In the genomic region with DNA sequence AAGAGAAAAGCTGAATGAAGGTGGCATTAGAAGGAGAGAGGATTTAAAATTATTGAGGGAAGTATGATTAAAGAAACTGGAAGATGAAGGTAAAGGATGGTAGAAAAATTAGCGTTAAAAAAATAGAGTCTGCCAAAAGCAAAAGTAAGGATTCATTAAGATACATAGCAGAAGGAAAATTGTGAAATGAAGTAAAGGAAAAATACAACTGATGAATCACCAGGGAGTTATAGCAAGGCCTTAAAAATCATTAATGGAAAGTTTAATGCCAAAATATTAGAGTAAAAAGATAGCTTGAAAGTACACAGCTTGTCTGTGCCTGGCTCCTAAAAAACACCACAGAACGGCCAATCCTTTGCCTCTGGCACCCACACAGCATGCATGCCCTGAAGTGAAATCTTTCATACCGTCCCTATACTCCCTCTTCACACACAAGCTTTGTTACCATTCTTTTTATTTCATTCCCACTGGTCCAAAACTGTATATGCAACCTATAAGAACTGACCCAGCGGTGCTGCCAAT, we compare ENCODE assay signal across 18 cellular contexts.
"Had no signal": no experiment of that assay in that cellular context is flagged by ENCODE, and none has a peak within 500 bp of the region (broad histone marks: within the 10 kb centered on the region; RNA-seq: fewer than 3 reads in every experiment).

No MANE protein-coding gene starts in this region.

- H3K27ac ChIP-seq: body of pancreas, colonic mucosa, foreskin keratinocyte, lower lobe of right lung, thoracic aorta, upper lobe of right lung had no signal

- DNase-seq: activated CD4-positive, alpha-beta T cell treated with anti-CD3 and anti-CD28 coated beads for 36 hours; activated CD4-positive, alpha-beta T cell treated with anti-CD3 and anti-CD28 coated beads, Interleukin-2, amount 50 U/mL, for 48 hours; activated gamma-delta T cell treated with Interleukin-2 at 50 U/mL for 16 hours; body of pancreas; central memory CD4-positive, alpha-beta T cell; colonic mucosa; erythroblast; glutamatergic neuron; hypothalamus; lower lobe of right lung; midbrain; nucleus accumbens; posterior cingulate gyrus; stimulated activated naive B cell treated with anti-CD40 and anti-IgM and Interleukin-4, amounts not matched to agents 10 μg/mL and 1 μg/mL and 100 μg/mL, for 72 hours; T-cell; upper lobe of right lung had no signal

- H3K9me3 ChIP-seq: body of pancreas, colonic mucosa, lower lobe of right lung, thoracic aorta, upper lobe of right lung had no signal

- H3K4me1 ChIP-seq: body of pancreas, colonic mucosa, foreskin keratinocyte, lower lobe of right lung, upper lobe of right lung had no signal

- H3K27me3 ChIP-seq: body of pancreas, colonic mucosa, upper lobe of right lung had no signal

- H3K36me3 ChIP-seq: colonic mucosa, lower lobe of right lung, thoracic aorta, upper lobe of right lung had no signal

- H3K4me3 ChIP-seq: body of pancreas, colonic mucosa, lower lobe of right lung, thoracic aorta, upper lobe of right lung had no signal

- ATAC-seq: activated CD4-positive, alpha-beta T cell treated with anti-CD3 and anti-CD28 coated beads for 36 hours; body of pancreas; foreskin keratinocyte; stimulated activated naive B cell treated with anti-CD40 and anti-IgM and Interleukin-4, amounts not matched to agents 10 μg/mL and 1 μg/mL and 100 μg/mL, for 72 hours; T-cell; upper lobe of right lung had no signal
